ENCODE assay signal across 8 cellular contexts in genomic region chr17:83109793-83110645, GRCh38. TPM values are rescaled to one million over a fixed set of nuclear protein-coding genes. Genes with fewer than 3 reads are reported as not detected.
DNase-seq lines count a peak whose midpoint lies in the region; ATAC-seq, FAIRE-seq and TF ChIP-seq lines count a peak whose summit lies in the region.

No MANE protein-coding gene starts in this region.

- peaks cover 0 to 30% (median 19%) of the 10 kb centered on the region in 12 donors for H3K4me1 ChIP-seq in heart left ventricle

- peak; percentile 99 for DNase-seq in H54 (ENCODE audit: insufficient read length, low spot score)
- DNase-seq in T1000 (lab: John Stamatoyannopoulos, UW) = peak; percentile 94
- DNase-seq in heart left ventricle = peak; percentile 85 to 94 (median 88)
- no peak for DNase-seq in activated CD4-positive, alpha-beta T cell treated with anti-CD3 and anti-CD28 coated beads, Interleukin-2, amount 10 ng/mL, durations not matched to agents 7 days and 5 days
- no peak for DNase-seq in NCI-H128 (lab: John Stamatoyannopoulos, UW; ENCODE audit: unreplicated experiment)
- DNase-seq in NOMO-1 (lab: John Stamatoyannopoulos, UW; ENCODE audit: unreplicated experiment in 2 of 2) = no peak

- H3K36me3 Mint-ChIP-seq in activated CD4-positive, alpha-beta T cell treated with anti-CD3 and anti-CD28 coated beads, Interleukin-2, amount 10 ng/mL, durations not matched to agents 7 days and 5 days (ENCODE audit: low read depth) = no peaks in the 10 kb centered on the region

- 13 to 24% (median 15%) methylated on average over 34 to 37 of the region's 37 CpGs for WGBS in heart left ventricle, 4 donors

- H3K4me3 Mint-ChIP-seq in activated CD4-positive, alpha-beta T cell treated with anti-CD3 and anti-CD28 coated beads, Interleukin-2, amount 10 ng/mL, durations not matched to agents 7 days and 5 days = no peak overlapping the region

- H3K27ac Mint-ChIP-seq in activated CD4-positive, alpha-beta T cell treated with anti-CD3 and anti-CD28 coated beads, Interleukin-2, amount 10 ng/mL, durations not matched to agents 7 days and 5 days = no peak overlapping the region

- no peaks in the 10 kb centered on the region for H3K27me3 ChIP-seq in heart left ventricle

- CTCF ChIA-PET in activated CD4-positive, alpha-beta T cell treated with anti-CD3 and anti-CD28 coated beads, Interleukin-2, amount 10 ng/mL, durations not matched to agents 7 days and 5 days (lab: Charles Lee) = no interaction called here

- no peaks in the 10 kb centered on the region for H3K4me1 Mint-ChIP-seq in activated CD4-positive, alpha-beta T cell treated with anti-CD3 and anti-CD28 coated beads, Interleukin-2, amount 10 ng/mL, durations not matched to agents 7 days and 5 days

- H3K9me3 ChIP-seq in heart left ventricle = no peaks in the 10 kb centered on the region

- H3K36me3 ChIP-seq in heart left ventricle = no peaks in the 10 kb centered on the region

- TF ChIP-seq POLR2A in H54 (IDR thresholded peaks at IDR 0.05; ENCODE audit: low read depth, low read length) (peak; percentile 61), heart left ventricle (IDR thresholded peaks at IDR 0.05) (no peak)

- POLR2A ChIA-PET in activated CD4-positive, alpha-beta T cell treated with anti-CD3 and anti-CD28 coated beads, Interleukin-2, amount 10 ng/mL, durations not matched to agents 7 days and 5 days (lab: Charles Lee) = no interaction called here

- FAIRE-seq in H54 (lab: Jason Lieb, UNC) = peak; percentile 11

- intact Hi-C loops in heart left ventricle (cut with DNase I) = no loop called here

- ATAC-seq in heart left ventricle (peak; percentile 60 to 81 (median 78)), GM21526 (IDR thresholded peaks at IDR 0.05; ENCODE audit: low FRiP score, unreplicated experiment) (no peak)

- TF ChIP-seq CTCF in heart left ventricle (IDR thresholded peaks at IDR 0.05) = no peak

- peak overlapping the region in 11 of 12 donors; percentile 10 to 55 (median 42) for H3K4me3 ChIP-seq in heart left ventricle
- H3K4me3 ChIP-seq in skin epidermis = peak overlapping the region in 1 of 7 experiments; percentile 3

- H3K27ac ChIP-seq in heart left ventricle (peak overlapping the region in 10 of 12 donors; percentile 29 to 73 (median 56)), skin epidermis (peak overlapping the region; percentile 4 to 90 (median 71))

- H3K9me3 Mint-ChIP-seq in activated CD4-positive, alpha-beta T cell treated with anti-CD3 and anti-CD28 coated beads, Interleukin-2, amount 10 ng/mL, durations not matched to agents 7 days and 5 days = no peaks in the 10 kb centered on the region

- peaks cover 6% of the 10 kb centered on the region for H3K27me3 Mint-ChIP-seq in activated CD4-positive, alpha-beta T cell treated with anti-CD3 and anti-CD28 coated beads, Interleukin-2, amount 10 ng/mL, durations not matched to agents 7 days and 5 days

RNA-seq across cellular contexts. Expression of gene METRNL, which starts 30.6 kb away (rescaled TPM):
- total RNA-seq in heart left ventricle = 100 to 1,000 TPM in 1 of 9 donors, 10 to 100 TPM in 8; 60.6 to 121 (median 79.5) TPM
- polyA plus RNA-seq in heart left ventricle = 100 to 1,000 TPM in 1 of 2 donors, 10 to 100 TPM in 1; 59.4 to 144 TPM
- total RNA-seq in activated CD4-positive, alpha-beta T cell treated with anti-CD3 and anti-CD28 coated beads, Interleukin-2, amount 10 ng/mL, durations not matched to agents 7 days and 5 days = 1 to 10 TPM; 2.1 to 2.2 TPM

Comparison
In these comparisons a context has a peak if more than half of its experiments do, and no peak if none do; other contexts are left out.
1. DNase-seq: peak in H54 (single experiment), T1000 (single experiment) and heart left ventricle (5 of 5); none in activated CD4-positive, alpha-beta T cell treated with anti-CD3 and anti-CD28 coated beads, Interleukin-2, amount 10 ng/mL, durations not matched to agents 7 days and 5 days (single experiment), NCI-H128 (single experiment) and NOMO-1 (0 of 2).
2. RNA of gene METRNL, which starts 30.6 kb away (total RNA-seq): 60.6 to 121 TPM in heart left ventricle; 2.1 to 2.2 TPM in activated CD4-positive, alpha-beta T cell treated with anti-CD3 and anti-CD28 coated beads, Interleukin-2, amount 10 ng/mL, durations not matched to agents 7 days and 5 days; every median in the first group is over 10 times any median in the second.